Comparison of ENCODE assay signal across 8 cellular contexts in the genomic region with DNA sequence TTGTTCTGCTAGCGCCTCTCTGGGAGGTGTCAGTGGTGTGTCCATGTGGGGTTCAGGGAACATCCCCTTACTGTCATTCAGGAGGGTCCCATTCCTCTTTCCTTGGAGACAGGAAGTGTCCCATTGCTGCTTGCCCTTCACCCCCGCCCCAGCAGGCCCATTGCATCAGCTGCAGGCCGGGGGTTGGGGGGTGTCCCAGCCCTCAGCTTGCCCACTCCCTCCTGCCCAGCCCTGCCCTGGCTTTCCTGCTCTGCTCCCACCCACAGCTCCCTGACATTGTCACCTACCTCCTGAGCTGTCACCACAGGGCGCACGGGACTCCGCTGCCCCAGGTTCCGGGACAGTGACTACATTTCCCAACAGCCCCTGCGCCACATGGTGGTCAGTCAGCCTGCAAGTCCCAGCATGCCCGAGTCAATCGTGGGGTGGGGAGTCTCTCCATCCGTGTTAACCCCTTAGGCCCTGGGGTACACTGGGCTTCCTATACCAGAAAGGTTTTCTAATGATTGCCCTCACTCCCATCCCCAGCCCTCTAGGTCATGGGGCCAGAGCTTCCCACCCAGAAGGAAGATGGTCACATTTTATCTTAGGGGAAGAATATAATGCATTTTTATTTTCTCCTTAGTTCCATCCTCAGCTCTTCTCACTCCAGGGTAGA. TPM values are rescaled to one million over a fixed set of nuclear protein-coding genes. Genes with fewer than 3 reads are reported as not detected.
A peak's percentile ranks its signal among the peaks of the same experiment; 100 is the strongest.
DNase-seq lines count a peak whose midpoint lies in the region; ATAC-seq and TF ChIP-seq lines count a peak whose summit lies in the region.

A gene (minus strand): TSS at position 351 of the 658 bp plus-strand sequence. CDS start 745 bp downstream, outside the sequence.

- peak within 1 kb of the TSS; percentile 96 for H3K27ac Mint-ChIP-seq in neural crest cell (ENCODE audit: unreplicated experiment)
- peak within 1 kb of the TSS; percentile 100 for H3K27ac Mint-ChIP-seq in stimulated activated naive CD8-positive, alpha-beta T cell treated with anti-CD3 and anti-CD28 coated beads, Interleukin-15, amount 100 ng/mL, for 72 hours

- ATAC-seq in HG03045 (IDR thresholded peaks at IDR 0.05; ENCODE audit: unreplicated experiment) = peak; percentile 90
- ATAC-seq in stimulated activated naive CD8-positive, alpha-beta T cell treated with anti-CD3 and anti-CD28 coated beads, Interleukin-15, amount 100 ng/mL, for 72 hours = peak; percentile 96

- TF ChIP-seq CTCF in neural crest cell (conservative IDR thresholded peaks at IDR 0.05) = no peak

- no peaks in the 10 kb centered on the region for H3K9me3 Mint-ChIP-seq in neural crest cell
- no peaks in the 10 kb centered on the region for H3K9me3 Mint-ChIP-seq in stimulated activated naive CD8-positive, alpha-beta T cell treated with anti-CD3 and anti-CD28 coated beads, Interleukin-15, amount 100 ng/mL, for 72 hours

- DNase-seq in NCI-H524 (lab: John Stamatoyannopoulos, UW) = peak; percentile 26 to 63
- no peak for DNase-seq in NCI-H524 treated with DMSO at 0.1 percent for 48 hours (lab: John Stamatoyannopoulos, UW)
- peak; percentile 84 for DNase-seq in RPMI7951 (ENCODE audit: low read depth)
- DNase-seq in activated effector memory CD4-positive, alpha-beta T cell treated with Interleukin-2 at 50 U/mL for 16 hours = peak; percentile 43
- peak; percentile 78 for DNase-seq in foreskin melanocyte
- peak; percentile 74 for DNase-seq in neural crest cell (ENCODE audit: low read depth, low spot score)
- DNase-seq in stimulated activated naive CD8-positive, alpha-beta T cell treated with anti-CD3 and anti-CD28 coated beads, Interleukin-15, amount 100 ng/mL, for 72 hours = peak; percentile 77 to 88

- peak within 1 kb of the TSS; percentile 97 for H3K4me3 Mint-ChIP-seq in neural crest cell
- H3K4me3 Mint-ChIP-seq in stimulated activated naive CD8-positive, alpha-beta T cell treated with anti-CD3 and anti-CD28 coated beads, Interleukin-15, amount 100 ng/mL, for 72 hours = peak within 1 kb of the TSS; percentile 94 to 98

- peaks cover 18% of the 10 kb centered on the region for H3K4me1 Mint-ChIP-seq in neural crest cell
- peaks cover 33% of the 10 kb centered on the region for H3K4me1 Mint-ChIP-seq in stimulated activated naive CD8-positive, alpha-beta T cell treated with anti-CD3 and anti-CD28 coated beads, Interleukin-15, amount 100 ng/mL, for 72 hours

- H3K36me3 Mint-ChIP-seq in neural crest cell (ENCODE audit: low read depth) = no peaks in the 10 kb centered on the region

- H3K27me3 Mint-ChIP-seq in neural crest cell (ENCODE audit: low read depth) = no peaks in the 10 kb centered on the region
- H3K27me3 Mint-ChIP-seq in stimulated activated naive CD8-positive, alpha-beta T cell treated with anti-CD3 and anti-CD28 coated beads, Interleukin-15, amount 100 ng/mL, for 72 hours = no peaks in the 10 kb centered on the region

RNA-seq across cellular contexts. Expression of the gene that starts here (rescaled TPM):
- total RNA-seq in RPMI7951 (2014; rRNA removed; shearing (Covaris generic)) = 13.4 and 14.1 TPM in 2 replicates
- 18.8 and 19.1 TPM in 2 replicates for total RNA-seq in neural crest cell
